In genomic region chr7:17709127-17709526, GRCh38 we compare ENCODE assay signal across 27 cellular contexts.
"Had no signal": no experiment of that assay in that cellular context is flagged by ENCODE, and none has a peak within 500 bp of the region (broad histone marks: within the 10 kb centered on the region; RNA-seq: fewer than 3 reads in every experiment).

No MANE protein-coding gene starts in this region.

- H3K9me3 Mint-ChIP-seq: mesothelial cell of epicardium, naive B cell had no signal

- H3K4me3 ChIP-seq: adrenal gland, body of pancreas, colonic mucosa, gastrocnemius medialis, psoas muscle, right atrium auricular region, spleen, transverse colon had no signal

- H3K9ac ChIP-seq: parathyroid adenoma had no signal

- H3K4me3 Mint-ChIP-seq: activated CD4-positive, alpha-beta T cell treated with anti-CD3 and anti-CD28 coated beads for 36 hours; activated naive CD8-positive, alpha-beta T cell; mesothelial cell of epicardium; naive B cell had no signal

- H3K36me3 Mint-ChIP-seq: activated naive CD8-positive, alpha-beta T cell; mesothelial cell of epicardium; naive B cell had no signal

- H3K9me3 ChIP-seq: adrenal gland, body of pancreas, colonic mucosa, gastrocnemius medialis, psoas muscle, right atrium auricular region, spleen, transverse colon had no signal

- H3K4me1 Mint-ChIP-seq: activated CD4-positive, alpha-beta T cell treated with anti-CD3 and anti-CD28 coated beads for 36 hours had no signal

- H3K36me3 ChIP-seq: adrenal gland, colonic mucosa, gastrocnemius medialis, right atrium auricular region, spleen, transverse colon had no signal

- H3K27me3 Mint-ChIP-seq: activated naive CD8-positive, alpha-beta T cell had no signal

- H3K27ac Mint-ChIP-seq: activated CD4-positive, alpha-beta T cell treated with anti-CD3 and anti-CD28 coated beads for 36 hours; activated naive CD8-positive, alpha-beta T cell; mesothelial cell of epicardium had no signal

- DNase-seq: activated CD4-positive, alpha-beta T cell treated with anti-CD3 and anti-CD28 coated beads for 36 hours; activated CD4-positive, alpha-beta T cell treated with anti-CD3 and anti-CD28 coated beads, Interleukin-2, amount 50 U/mL, for 4 hours; activated CD4-positive, CD25-positive, alpha-beta regulatory T cell; activated CD8-positive, alpha-beta memory T cell treated with anti-CD3 and anti-CD28 coated beads for 24 hours; activated effector memory CD4-positive, alpha-beta T cell treated with Interleukin-2 at 50 U/mL for 16 hours; activated naive CD4-positive, alpha-beta T cell treated with Interleukin-2 at 50 U/mL for 16 hours; adrenal gland; aorta; body of pancreas; colonic mucosa; effector CD8-positive, alpha-beta T cell; gastrocnemius medialis; glutamatergic neuron; left ventricle myocardium superior; mammary epithelial cell; naive B cell; nucleus accumbens; psoas muscle; spleen; stimulated activated CD4-positive, alpha-beta T cell treated with anti-CD3 and anti-CD28 coated beads, Interleukin-2, amount 100 ng/mL, for 48 hours; stimulated activated naive CD4-positive, alpha-beta T cell treated with Interleukin-2 at 50 U/mL for 16 hours; transverse colon had no signal

- H3K4me1 ChIP-seq: adrenal gland, body of pancreas, colonic mucosa, gastrocnemius medialis, parathyroid adenoma, psoas muscle, right atrium auricular region, transverse colon had no signal

- H3K79me2 ChIP-seq: parathyroid adenoma had no signal

- ATAC-seq: activated CD4-positive, alpha-beta T cell treated with anti-CD3 and anti-CD28 coated beads for 36 hours; body of pancreas; gastrocnemius medialis; left ventricle myocardium superior had no signal

- H3K27ac ChIP-seq: adrenal gland, body of pancreas, colonic mucosa, epithelial cell of prostate, gastrocnemius medialis, parathyroid adenoma, psoas muscle, right atrium auricular region, spleen, transverse colon had no signal

- H2AFZ ChIP-seq: parathyroid adenoma had no signal

- H3K27me3 ChIP-seq: adrenal gland, body of pancreas, colonic mucosa, gastrocnemius medialis, right atrium auricular region, spleen, transverse colon had no signal
